In the genomic region with DNA sequence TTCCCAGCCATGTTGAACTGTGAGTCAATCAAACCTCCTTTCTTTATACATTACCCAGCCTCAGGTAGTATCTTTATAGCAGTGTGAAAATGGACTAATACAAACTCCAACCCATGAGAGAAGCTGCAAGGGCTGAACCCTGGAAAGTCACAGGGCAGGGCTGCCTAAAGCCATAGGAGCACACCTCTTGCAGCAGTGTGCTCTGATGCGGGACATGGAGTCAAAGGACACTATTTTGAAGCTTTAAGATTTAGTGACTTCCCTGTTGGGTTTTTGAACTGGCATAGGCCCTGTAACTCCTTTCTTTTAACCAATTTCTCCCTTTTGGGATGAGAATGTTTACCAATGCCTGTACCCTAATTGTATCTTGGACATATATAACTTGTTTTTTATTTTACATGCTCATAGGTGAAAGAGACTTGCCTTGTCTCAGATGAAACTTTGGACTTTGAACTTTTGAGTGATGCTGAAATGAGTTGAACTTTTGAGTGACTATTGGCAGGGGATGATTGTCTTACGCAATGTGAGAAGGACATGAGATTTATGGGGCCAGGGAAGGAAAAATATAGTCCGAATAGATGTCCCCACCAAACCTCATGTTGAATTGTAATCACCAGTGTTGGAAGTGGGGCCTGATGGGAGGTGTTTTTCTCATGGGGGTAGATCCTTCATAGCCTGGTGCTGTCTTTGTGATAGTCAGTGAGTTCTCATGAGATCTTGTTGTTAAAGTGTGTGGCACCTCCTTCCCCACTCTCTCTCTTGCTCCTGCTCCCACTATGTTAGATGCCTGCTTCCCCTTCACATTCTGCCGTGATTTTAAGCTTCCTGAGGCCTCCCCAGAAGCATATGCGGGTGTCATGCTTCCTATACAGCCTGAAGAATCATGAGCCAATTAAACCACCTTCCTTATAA, we compare ENCODE assay signal across 1 cellular context.
TF ChIP-seq lines count a peak whose summit lies in the region.

No MANE protein-coding gene starts in this region.

TF ChIP-seq in liver, 16 proteins besides CTCF, POLR2A, EP300 and RAD21 (continued from another document):
- TF ChIP-seq, protein P1, sequence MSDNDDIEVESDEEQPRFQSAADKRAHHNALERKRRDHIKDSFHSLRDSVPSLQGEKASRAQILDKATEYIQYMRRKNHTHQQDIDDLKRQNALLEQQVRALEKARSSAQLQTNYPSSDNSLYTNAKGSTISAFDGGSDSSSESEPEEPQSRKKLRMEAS (IDR thresholded peaks at IDR 0.05): peak; percentile 47
- TF ChIP-seq FOXA2 (IDR thresholded peaks at IDR 0.05) (peak; percentile 17), HNF4A (conservative IDR thresholded peaks at IDR 0.05) (peak; percentile 98 to 99), YY1 (IDR thresholded peaks at IDR 0.05) (peak; percentile 48), EGR1 (IDR thresholded peaks at IDR 0.05; ENCODE audit: low read depth in 2 of 2) (peak in 1 of 2 donors; percentile 34), JUND (IDR thresholded peaks at IDR 0.05) (peak; percentile 60 to 81), SP1 (IDR thresholded peaks at IDR 0.05) (peak; percentile 84)
